10 cellular contexts compared by ENCODE assay signal in genomic region chr11:116731821-116732739, GRCh38. TPM values are rescaled to one million over a fixed set of nuclear protein-coding genes. Genes with fewer than 3 reads are reported as not detected.
DNase-seq lines count a peak whose midpoint lies in the region; ATAC-seq and TF ChIP-seq lines count a peak whose summit lies in the region.
"Had no signal": no experiment of that assay in that cellular context is flagged by ENCODE, and none has a peak within 500 bp of the region (broad histone marks: within the 10 kb centered on the region; RNA-seq: fewer than 3 reads in every experiment).

No MANE protein-coding gene starts in this region.

- DNase-seq in DMS 273 (lab: John Stamatoyannopoulos, UW; ENCODE audit: unreplicated experiment) (peak; percentile 6), DMS 273 treated with DMSO at 0.1 percent for 48 hours (lab: John Stamatoyannopoulos, UW) (no peak), RWPE2 (ENCODE audit: low spot score) (no peak), iPS-NIHi7 (ENCODE audit: extremely low spot score) (peak; percentile 64), superior temporal gyrus (ENCODE audit: extremely low spot score) (peak; percentile 28), GM23248 (no peak), KG1 (lab: John Stamatoyannopoulos, UW) (no peak)

- H3K9ac ChIP-seq in GM23248 = no peak overlapping the region

- no peak for TF ChIP-seq CTCF in RWPE2 (IDR thresholded peaks at IDR 0.05; ENCODE audit: poor library complexity, severe bottlenecking)

- no peaks in the 10 kb centered on the region for H3K9me3 ChIP-seq in RWPE2 (ENCODE audit: severe bottlenecking)
- H3K9me3 ChIP-seq in GM23248 (ENCODE audit: low read depth) = no peaks in the 10 kb centered on the region
- H3K9me3 ChIP-seq: psoas muscle had no signal

- peak; percentile 6; the same call in 2 of the 3 replicates for ATAC-seq in RWPE2 (ENCODE audit: low read depth)
- no peak for ATAC-seq in HG03521 (IDR thresholded peaks at IDR 0.05; ENCODE audit: unreplicated experiment)

- H3K79me2 ChIP-seq in GM23248 (ENCODE audit: insufficient read depth) = no peaks in the 10 kb centered on the region

- no peaks in the 10 kb centered on the region for H3K27me3 ChIP-seq in RWPE2 (ENCODE audit: insufficient read depth, poor library complexity, severe bottlenecking)
- H3K27me3 ChIP-seq in GM23248 (replicated peaks; ENCODE audit: insufficient read depth) = peaks cover 15% of the 10 kb centered on the region; the same call in 1 of the 2 replicates

- 75% methylated on average over 18 of the region's 18 CpGs for WGBS in GM23248 (ENCODE audit: low coverage in 1 of 2, low lambda C conversion rate in 2 of 2, missing lambda C conversion rate in 2 of 2), 2 experiments

- H3K4me3 ChIP-seq in RWPE2 (ENCODE audit: severe bottlenecking) = no peak overlapping the region
- no peak overlapping the region for H3K4me3 ChIP-seq in GM23248
- H3K4me3 ChIP-seq: psoas muscle had no signal

- no peaks in the 10 kb centered on the region for H3F3A ChIP-seq in GM23248 (ENCODE audit: insufficient read depth)

- H2AFZ ChIP-seq in GM23248 = no peak overlapping the region

- H3K27ac ChIP-seq in RWPE2 (ENCODE audit: poor library complexity, severe bottlenecking) (no peak overlapping the region), GM23248 (no peak overlapping the region)
- H3K27ac ChIP-seq: 22Rv1, psoas muscle had no signal

- in situ Hi-C loops in GM23248 (cut with MboI) = no loop called here

- no peak overlapping the region for H3K4me2 ChIP-seq in GM23248 (ENCODE audit: unreplicated experiment)

- H3K9me2 ChIP-seq in GM23248 (ENCODE audit: insufficient read depth) = no peaks in the 10 kb centered on the region

- H3K4me1 ChIP-seq in RWPE2 (ENCODE audit: insufficient read depth, poor library complexity, severe bottlenecking) (no peaks in the 10 kb centered on the region), GM23248 (ENCODE audit: insufficient read depth) (no peaks in the 10 kb centered on the region)

- H3K36me3 ChIP-seq in RWPE2 (ENCODE audit: low read depth) (no peaks in the 10 kb centered on the region), GM23248 (ENCODE audit: low read depth) (no peaks in the 10 kb centered on the region)

- H4K20me1 ChIP-seq in GM23248 (ENCODE audit: insufficient read depth) = no peaks in the 10 kb centered on the region

RNA-seq across cellular contexts. Expression of gene BUD13, which starts 40.7 kb away (rescaled TPM):
- total RNA-seq in GM23248 (2014; rRNA removed; shearing (Covaris generic)) = 8.2 and 12.3 TPM in 2 replicates
- 6.3 and 7.7 TPM in 2 replicates for polyA plus RNA-seq in GM23248 (2016; fragmentation: Nextera tagmentation; extraction: Ambion mirVana)

RNA-seq across cellular contexts. Expression of gene ZPR1, which starts 55.7 kb away (rescaled TPM):
- 30.8 and 34.9 TPM in 2 replicates for total RNA-seq in GM23248 (2014; rRNA removed; shearing (Covaris generic))
- polyA plus RNA-seq in GM23248 (2016; fragmentation: Nextera tagmentation; extraction: Ambion mirVana) = 71.3 and 76.8 TPM in 2 replicates

RNA-seq across cellular contexts. Expression of gene APOA5, which starts 59.6 kb away (rescaled TPM):
- not detected in 2 replicates for total RNA-seq in GM23248 (2014; rRNA removed; shearing (Covaris generic))
- polyA plus RNA-seq in GM23248 (2016; fragmentation: Nextera tagmentation; extraction: Ambion mirVana) = not detected in 2 replicates
- total RNA-seq: psoas muscle had no signal

Comparison
In these comparisons a context has a peak if more than half of its experiments do, and no peak if none do; other contexts are left out.
1. DNase-seq: peak in DMS 273 (single experiment), iPS-NIHi7 (single experiment) and superior temporal gyrus (single experiment); none in DMS 273 treated with DMSO at 0.1 percent for 48 hours (single experiment), RWPE2 (single experiment), GM23248 (single experiment) and KG1 (single experiment).